In the genomic region with DNA sequence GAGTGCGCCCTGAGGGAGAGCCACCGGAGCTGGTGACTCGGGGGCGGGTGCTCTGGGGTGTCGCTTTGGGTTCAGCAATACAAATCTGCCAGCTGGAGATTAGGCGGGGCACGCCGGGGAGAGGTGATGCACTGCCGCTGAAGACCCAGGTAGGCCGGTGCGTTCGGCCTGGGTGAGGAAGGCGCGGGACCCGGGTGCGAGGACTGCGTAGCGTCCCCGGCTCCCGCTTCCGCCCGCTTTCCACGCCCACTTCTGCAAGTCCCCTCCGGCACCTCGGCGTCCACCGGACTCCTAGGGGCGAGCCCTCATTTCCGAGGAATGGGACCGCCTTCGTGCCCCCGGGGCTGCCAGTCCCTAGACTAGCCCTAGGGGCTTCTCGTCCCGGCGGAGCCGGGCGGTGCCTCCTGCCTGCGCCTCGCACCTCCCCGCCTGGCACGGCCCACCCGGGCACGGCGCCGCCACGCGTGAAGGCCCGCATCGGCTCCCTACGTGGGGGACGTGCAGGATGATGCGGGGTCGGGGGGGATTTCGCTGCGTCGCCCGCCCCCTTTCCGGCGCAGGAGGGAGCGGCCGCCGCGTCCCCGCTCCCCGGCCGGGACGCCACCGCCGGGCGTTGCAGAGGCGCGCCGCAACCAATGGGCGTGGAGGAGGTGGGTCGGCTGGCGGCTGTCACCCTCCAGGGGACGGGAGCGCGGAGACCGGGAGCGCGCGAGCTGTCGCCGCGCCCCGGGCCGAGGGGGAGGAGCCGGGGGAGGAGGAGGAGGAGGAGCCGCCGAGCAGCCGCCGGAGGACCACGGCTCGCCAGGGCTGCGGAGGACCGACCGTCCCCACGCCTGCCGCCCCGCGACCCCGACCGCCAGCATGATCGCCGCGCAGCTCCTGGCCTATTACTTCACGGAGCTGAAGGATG, we compare ENCODE assay signal across 8 cellular contexts. TPM values are rescaled to one million over a fixed set of nuclear protein-coding genes. Genes with fewer than 3 reads are reported as not detected.
A peak's percentile ranks its signal among the peaks of the same experiment; 100 is the strongest.
DNase-seq lines count a peak whose midpoint lies in the region; ATAC-seq and TF ChIP-seq lines count a peak whose summit lies in the region.

No MANE protein-coding gene starts in this region.

- H3K36me3 Mint-ChIP-seq in IgD-negative memory B cell (no peaks in the 10 kb centered on the region), nephron progenitor cell (ENCODE audit: low read depth) (no peaks in the 10 kb centered on the region)
- peaks cover 21% of the 10 kb centered on the region for H3K36me3 Mint-ChIP-seq in activated T-helper 2 cell treated with anti-CD3 and anti-CD28 coated beads, Interferon-gamma antibody, Interleukin-2, Interleukin-4, amounts not matched to agents 10 μg/mL and 5 μg/mL and 100 μg/mL, durations not matched to agents 14 hours and 24 hours and 36 hours (ENCODE audit: low read depth)

- no peaks in the 10 kb centered on the region for H3K9me3 Mint-ChIP-seq in IgD-negative memory B cell
- no peaks in the 10 kb centered on the region for H3K9me3 Mint-ChIP-seq in activated T-helper 2 cell treated with anti-CD3 and anti-CD28 coated beads, Interferon-gamma antibody, Interleukin-2, Interleukin-4, amounts not matched to agents 10 μg/mL and 5 μg/mL and 100 μg/mL, durations not matched to agents 14 hours and 24 hours and 36 hours
- H3K9me3 Mint-ChIP-seq in nephron progenitor cell, result no peaks in the 10 kb centered on the region
- H3K9me3 Mint-ChIP-seq in stimulated activated naive CD8-positive, alpha-beta T cell treated with anti-CD3 and anti-CD28 coated beads, Interleukin-15, amount 100 ng/mL, for 72 hours, result no peaks in the 10 kb centered on the region

- H3K4me3 Mint-ChIP-seq in IgD-negative memory B cell (peak overlapping the region; percentile 86 to 97 (median 92)), nephron progenitor cell (peak overlapping the region; percentile 97)
- H3K4me3 Mint-ChIP-seq in activated T-helper 2 cell treated with anti-CD3 and anti-CD28 coated beads, Interferon-gamma antibody, Interleukin-2, Interleukin-4, amounts not matched to agents 10 μg/mL and 5 μg/mL and 100 μg/mL, durations not matched to agents 14 hours and 24 hours and 36 hours (ENCODE audit: low read depth), result peak overlapping the region; percentile 97
- peak overlapping the region; percentile 97 to 99 for H3K4me3 Mint-ChIP-seq in stimulated activated naive CD8-positive, alpha-beta T cell treated with anti-CD3 and anti-CD28 coated beads, Interleukin-15, amount 100 ng/mL, for 72 hours

- H3K4me1 Mint-ChIP-seq in IgD-negative memory B cell, result peaks cover 12 to 31% (median 15%) of the 10 kb centered on the region in 3 donors
- peaks cover 49% of the 10 kb centered on the region for H3K4me1 Mint-ChIP-seq in activated T-helper 2 cell treated with anti-CD3 and anti-CD28 coated beads, Interferon-gamma antibody, Interleukin-2, Interleukin-4, amounts not matched to agents 10 μg/mL and 5 μg/mL and 100 μg/mL, durations not matched to agents 14 hours and 24 hours and 36 hours (ENCODE audit: low read depth)
- peaks cover 60% of the 10 kb centered on the region for H3K4me1 Mint-ChIP-seq in nephron progenitor cell
- H3K4me1 Mint-ChIP-seq in stimulated activated naive CD8-positive, alpha-beta T cell treated with anti-CD3 and anti-CD28 coated beads, Interleukin-15, amount 100 ng/mL, for 72 hours, result peaks cover 60% of the 10 kb centered on the region

- H3K27me3 Mint-ChIP-seq in IgD-negative memory B cell (no peaks in the 10 kb centered on the region), nephron progenitor cell (ENCODE audit: low read depth, poor library complexity) (peaks cover 7% of the 10 kb centered on the region)
- no peaks in the 10 kb centered on the region for H3K27me3 Mint-ChIP-seq in activated T-helper 2 cell treated with anti-CD3 and anti-CD28 coated beads, Interferon-gamma antibody, Interleukin-2, Interleukin-4, amounts not matched to agents 10 μg/mL and 5 μg/mL and 100 μg/mL, durations not matched to agents 14 hours and 24 hours and 36 hours (ENCODE audit: low read depth)
- H3K27me3 Mint-ChIP-seq in stimulated activated naive CD8-positive, alpha-beta T cell treated with anti-CD3 and anti-CD28 coated beads, Interleukin-15, amount 100 ng/mL, for 72 hours, result no peaks in the 10 kb centered on the region

- peak overlapping the region; percentile 73 to 86 (median 78) for H3K27ac Mint-ChIP-seq in IgD-negative memory B cell
- H3K27ac Mint-ChIP-seq in activated T-helper 2 cell treated with anti-CD3 and anti-CD28 coated beads, Interferon-gamma antibody, Interleukin-2, Interleukin-4, amounts not matched to agents 10 μg/mL and 5 μg/mL and 100 μg/mL, durations not matched to agents 14 hours and 24 hours and 36 hours, result peak overlapping the region; percentile 86
- no peak overlapping the region for H3K27ac Mint-ChIP-seq in nephron progenitor cell
- peak overlapping the region; percentile 93 to 99 for H3K27ac Mint-ChIP-seq in stimulated activated naive CD8-positive, alpha-beta T cell treated with anti-CD3 and anti-CD28 coated beads, Interleukin-15, amount 100 ng/mL, for 72 hours

- peak; percentile 83 for ATAC-seq in GM21528 (IDR thresholded peaks at IDR 0.05; ENCODE audit: low FRiP score, unreplicated experiment)
- peak; percentile 89 for ATAC-seq in stimulated activated naive CD8-positive, alpha-beta T cell treated with anti-CD3 and anti-CD28 coated beads, Interleukin-15, amount 100 ng/mL, for 72 hours

- peak overlapping the region; percentile 94 for H3K4me3 ChIP-seq in fibroblast of the aortic adventitia (ENCODE audit: low read depth, low read length)

- intact Hi-C loops in activated T-helper 2 cell treated with anti-CD3 and anti-CD28 coated beads, Interferon-gamma antibody, Interleukin-2, Interleukin-4, amounts not matched to agents 10 μg/mL and 5 μg/mL and 100 μg/mL, durations not matched to agents 14 hours and 24 hours and 36 hours (cut with micrococcal nuclease), result loop anchor here (2.0 to 5.0 kb wide), 8 partner anchors 30 to 596 kb away; a partner anchor contains a TSS

- TF ChIP-seq CTCF in fibroblast of the aortic adventitia (IDR thresholded peaks at IDR 0.05; ENCODE audit: insufficient read depth, low read length) (no peak), nephron progenitor cell (IDR thresholded peaks at IDR 0.05) (no peak)

- DNase-seq in DMS79 (lab: John Stamatoyannopoulos, UW) (peak; percentile 37), RPMI7951 (ENCODE audit: low read depth) (peak; percentile 87), fibroblast of the aortic adventitia (ENCODE audit: low read depth) (peak; percentile 68), nephron progenitor cell (peak; percentile 93)
- DNase-seq in activated T-helper 2 cell treated with anti-CD3 and anti-CD28 coated beads, Interferon-gamma antibody, Interleukin-2, Interleukin-4, amounts not matched to agents 10 μg/mL and 5 μg/mL and 100 μg/mL, durations not matched to agents 14 hours and 24 hours and 36 hours (ENCODE audit: low spot score), result peak; percentile 90
- peak; percentile 93 for DNase-seq in stimulated activated naive CD8-positive, alpha-beta T cell treated with anti-CD3 and anti-CD28 coated beads, Interleukin-15, amount 100 ng/mL, for 72 hours

RNA-seq across cellular contexts. Expression of a gene that starts 40.0 kb away (rescaled TPM):
- 88.6 TPM for polyA plus RNA-seq in IgD-negative memory B cell
- total RNA-seq in RPMI7951 (2014; rRNA removed; shearing (Covaris generic)), result 68.6 and 72.7 TPM in 2 replicates
- 197 TPM in 2 replicates for total RNA-seq in activated T-helper 2 cell treated with anti-CD3 and anti-CD28 coated beads, Interferon-gamma antibody, Interleukin-2, Interleukin-4, amounts not matched to agents 10 μg/mL and 5 μg/mL and 100 μg/mL, durations not matched to agents 14 hours and 24 hours and 36 hours
- 84.1 and 98.2 TPM in 2 replicates for total RNA-seq in fibroblast of the aortic adventitia (ENCODE audit: low replicate concordance)

Comparison
In these comparisons a context has a peak if more than half of its experiments do, and no peak if none do; other contexts are left out.
1. Peak in every context shown above with its lines: DNase-seq, ATAC-seq and H3K4me3 ChIP-seq.
2. DNase-seq: peak in every context shown above with its lines; median percentile 93 in nephron progenitor cell; 93 in stimulated activated naive CD8-positive, alpha-beta T cell treated with anti-CD3 and anti-CD28 coated beads, Interleukin-15, amount 100 ng/mL, for 72 hours; 90 in activated T-helper 2 cell treated with anti-CD3 and anti-CD28 coated beads, Interferon-gamma antibody, Interleukin-2, Interleukin-4, amounts not matched to agents 10 μg/mL and 5 μg/mL and 100 μg/mL, durations not matched to agents 14 hours and 24 hours and 36 hours; 87 in RPMI7951; 68 in fibroblast of the aortic adventitia; 37 in DMS79.